Comparison of ENCODE assay signal across 18 cellular contexts in the genomic region with DNA sequence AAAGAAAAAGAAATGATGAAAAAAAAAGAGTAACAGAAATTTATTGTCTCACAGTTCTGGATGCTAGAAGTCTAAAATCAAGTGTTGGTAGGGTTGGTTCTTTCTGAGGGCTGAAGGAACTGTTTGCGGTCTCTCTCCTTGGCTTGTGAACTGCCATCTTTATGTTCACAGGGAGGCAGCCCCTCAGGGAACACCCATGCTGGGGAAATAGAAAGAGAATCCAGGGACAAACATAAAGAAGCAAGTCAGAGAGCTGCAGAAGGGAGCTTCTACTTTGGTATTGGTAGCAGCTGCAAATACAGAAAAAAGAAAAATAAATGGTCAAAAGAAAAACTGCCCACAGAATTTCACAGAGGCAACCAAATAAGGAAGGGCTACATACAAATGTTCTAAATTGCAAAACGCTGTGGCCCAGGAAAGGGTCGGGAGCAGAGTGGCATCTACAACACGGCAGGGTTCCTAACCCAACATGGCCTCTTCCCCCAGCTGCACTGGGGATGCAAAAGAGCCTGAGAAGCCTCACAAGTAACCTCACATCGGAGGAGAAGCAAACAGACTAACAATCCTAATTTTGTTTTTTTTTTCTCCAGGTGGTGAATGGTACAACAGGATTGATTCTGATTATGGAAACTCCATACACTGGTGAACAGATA. TPM values are rescaled to one million over a fixed set of nuclear protein-coding genes. Genes with fewer than 3 reads are reported as not detected.
DNase-seq lines count a peak whose midpoint lies in the region; ATAC-seq and TF ChIP-seq lines count a peak whose summit lies in the region.
"Had no signal": no experiment of that assay in that cellular context is flagged by ENCODE, and none has a peak within 500 bp of the region (broad histone marks: within the 10 kb centered on the region; RNA-seq: fewer than 3 reads in every experiment).

No MANE protein-coding gene starts in this region.

- CTCF ChIA-PET in WTC11 (lab: Charles Lee): interaction anchor here (1.0 kb wide), 2 partner anchors 119 to 138 kb away, joined by 3 to 4 read pairs; no protein-coding TSS in a partner anchor
- CTCF ChIA-PET in activated CD8-positive, alpha-beta T cell treated with anti-CD3 and anti-CD28 coated beads, Interleukin-2, amount 10 ng/mL, durations not matched to agents 7 days and 5 days (lab: Charles Lee): no interaction called here

- 0 out of 2 replicates have a peak, but pooled peaks cover 3% of the 10 kb centered on the region for H3K9me3 Mint-ChIP-seq in WTC11
- H3K9me3 Mint-ChIP-seq in activated CD8-positive, alpha-beta T cell treated with anti-CD3 and anti-CD28 coated beads, Interleukin-2, amount 10 ng/mL, durations not matched to agents 7 days and 5 days (ENCODE audit: insufficient read depth): no peaks in the 10 kb centered on the region
- H3K9me3 Mint-ChIP-seq: HFFc6 had no signal

- H3K4me3 ChIP-seq in iPS DF 6.9 (ENCODE audit: low read length): no peak overlapping the region
- H3K4me3 ChIP-seq in neuronal stem cell (ENCODE audit: low read length in 2 of 2): no peak overlapping the region
- H3K4me3 ChIP-seq: BLaER1, GM12878, GM23248 had no signal

- H3K4me1 ChIP-seq in iPS DF 6.9 (ENCODE audit: control insufficient read depth, insufficient read depth, low read length) (no peaks in the 10 kb centered on the region), neuronal stem cell (ENCODE audit: control insufficient read depth in 2 of 2, insufficient read depth in 1 of 2, low read depth in 1 of 2, low read length in 2 of 2) (no peaks in the 10 kb centered on the region)
- H3K4me1 ChIP-seq: BLaER1 had no signal

- H3K23ac ChIP-seq in neuronal stem cell (ENCODE audit: low read depth, low read length, poor library complexity): no peak overlapping the region

- DNase-seq in ELF-1 (ENCODE audit: low read depth, low spot score) (peak; percentile 14), WTC11 (ENCODE audit: low spot score) (peak; percentile 26), iPS DF 6.9 (ENCODE audit: low read depth, low spot score) (peak; percentile 29), neuronal stem cell (ENCODE audit: low spot score) (no peak), NCI-H2107 treated with DMSO at 0.1 percent for 48 hours (lab: John Stamatoyannopoulos, UW; ENCODE audit: unreplicated experiment) (no peak), T-helper 1 cell (no peak)
- DNase-seq in activated CD8-positive, alpha-beta T cell treated with anti-CD3 and anti-CD28 coated beads, Interleukin-2, amount 10 ng/mL, durations not matched to agents 7 days and 5 days: no peak
- DNase-seq: AML-193; Caco-2; CD8-positive, alpha-beta memory T cell; DND-41; GM23248; HCEC 1CT; HFFc6 had no signal

- peak overlapping the region; percentile 55 for H2AFZ ChIP-seq in neuronal stem cell (ENCODE audit: low read length)
- H2AFZ ChIP-seq: GM23248 had no signal

- H3K79me1 ChIP-seq in neuronal stem cell (ENCODE audit: low read depth, low read length): no peaks in the 10 kb centered on the region

- H3K14ac ChIP-seq in neuronal stem cell (ENCODE audit: low read length): no peak overlapping the region

- H3K27ac Mint-ChIP-seq in WTC11: peak overlapping the region; percentile 39
- no peak overlapping the region for H3K27ac Mint-ChIP-seq in activated CD8-positive, alpha-beta T cell treated with anti-CD3 and anti-CD28 coated beads, Interleukin-2, amount 10 ng/mL, durations not matched to agents 7 days and 5 days
- H3K27ac Mint-ChIP-seq: CD8-positive, alpha-beta memory T cell; HFFc6 had no signal

- H2BK15ac ChIP-seq in neuronal stem cell (ENCODE audit: low read length): no peak overlapping the region

- no peak overlapping the region for H2BK120ac ChIP-seq in neuronal stem cell (ENCODE audit: low read depth, low read length)

- no peaks in the 10 kb centered on the region for H3K27me3 Mint-ChIP-seq in WTC11 (ENCODE audit: low read depth)
- peaks cover 8% of the 10 kb centered on the region for H3K27me3 Mint-ChIP-seq in activated CD8-positive, alpha-beta T cell treated with anti-CD3 and anti-CD28 coated beads, Interleukin-2, amount 10 ng/mL, durations not matched to agents 7 days and 5 days (ENCODE audit: low read depth)

- no peak overlapping the region for H4K8ac ChIP-seq in neuronal stem cell (ENCODE audit: low read depth, low read length)

- H3K4ac ChIP-seq in neuronal stem cell (ENCODE audit: low read length): no peak overlapping the region

- no peak overlapping the region for H3K9ac ChIP-seq in neuronal stem cell (ENCODE audit: low read depth, low read length, poor library complexity)
- H3K9ac ChIP-seq: BLaER1, GM23248 had no signal

- ATAC-seq in WTC11: peak; percentile 91
- ATAC-seq in activated CD8-positive, alpha-beta T cell treated with anti-CD3 and anti-CD28 coated beads, Interleukin-2, amount 10 ng/mL, durations not matched to agents 7 days and 5 days: no peak
- ATAC-seq: GM12878, HepG2 had no signal

- no peaks in the 10 kb centered on the region for H3K36me3 Mint-ChIP-seq in WTC11
- H3K36me3 Mint-ChIP-seq in activated CD8-positive, alpha-beta T cell treated with anti-CD3 and anti-CD28 coated beads, Interleukin-2, amount 10 ng/mL, durations not matched to agents 7 days and 5 days (ENCODE audit: low read depth): no peaks in the 10 kb centered on the region
- H3K36me3 Mint-ChIP-seq: CD8-positive, alpha-beta memory T cell had no signal

- H4K91ac ChIP-seq in neuronal stem cell (ENCODE audit: low read depth, low read length, poor library complexity): no peak overlapping the region

- H3K27me3 ChIP-seq in iPS DF 6.9 (ENCODE audit: control insufficient read depth, insufficient read depth, low read length) (no peaks in the 10 kb centered on the region), neuronal stem cell (ENCODE audit: control insufficient read depth in 3 of 3, insufficient read depth in 3 of 3, low read depth in 1 of 3, low read length in 3 of 3) (no peaks in the 10 kb centered on the region)
- H3K27me3 ChIP-seq: BLaER1 had no signal

- no peak overlapping the region for H3K4me2 ChIP-seq in neuronal stem cell (ENCODE audit: insufficient read depth, low read length, poor library complexity, severe bottlenecking)
- H3K4me2 ChIP-seq: BLaER1 had no signal

- no CpG with 5 or more reads among the region's 5 CpGs for WGBS in iPS DF 6.9 (ENCODE audit: insufficient coverage, insufficient read length)
- no CpG with 5 or more reads among the region's 5 CpGs for WGBS in neuronal stem cell (ENCODE audit: extremely low coverage in 2 of 2, insufficient read length in 2 of 2, insufficient replicate concordance in 1 of 2), 2 donors

- H3K9me3 ChIP-seq in iPS DF 6.9 (ENCODE audit: control insufficient read depth, insufficient read depth, low read length): no peaks in the 10 kb centered on the region
- H3K9me3 ChIP-seq in neuronal stem cell (replicated peaks in 1 of 2; ENCODE audit: control insufficient read depth in 2 of 2, insufficient read depth in 1 of 2, low read depth in 1 of 2, low read length in 2 of 2): no peaks in the 10 kb centered on the region
- H3K9me3 ChIP-seq: BLaER1, Caco-2 had no signal

- H3K4me1 Mint-ChIP-seq in WTC11: peaks cover 35% of the 10 kb centered on the region
- no peaks in the 10 kb centered on the region for H3K4me1 Mint-ChIP-seq in activated CD8-positive, alpha-beta T cell treated with anti-CD3 and anti-CD28 coated beads, Interleukin-2, amount 10 ng/mL, durations not matched to agents 7 days and 5 days (ENCODE audit: low read depth)
- H3K4me1 Mint-ChIP-seq: CD8-positive, alpha-beta memory T cell had no signal

- no peak overlapping the region for H2BK5ac ChIP-seq in neuronal stem cell (ENCODE audit: low read length)

- H3K27ac ChIP-seq in iPS DF 6.9 (ENCODE audit: low read length) (no peak overlapping the region), neuronal stem cell (replicated peaks; ENCODE audit: low read length) (no peak overlapping the region)
- H3K27ac ChIP-seq: 22Rv1, BLaER1, GM23248 had no signal

- no peak overlapping the region for H3K4me3 Mint-ChIP-seq in WTC11
- no peak overlapping the region for H3K4me3 Mint-ChIP-seq in activated CD8-positive, alpha-beta T cell treated with anti-CD3 and anti-CD28 coated beads, Interleukin-2, amount 10 ng/mL, durations not matched to agents 7 days and 5 days
- H3K4me3 Mint-ChIP-seq: CD8-positive, alpha-beta memory T cell; HFFc6 had no signal

- H3K36me3 ChIP-seq in iPS DF 6.9 (ENCODE audit: control insufficient read depth, insufficient read depth, low read length) (no peaks in the 10 kb centered on the region), neuronal stem cell (replicated peaks in 1 of 2; ENCODE audit: control insufficient read depth in 2 of 2, insufficient read depth in 2 of 2, low read length in 2 of 2) (no peaks in the 10 kb centered on the region)
- H3K36me3 ChIP-seq: BLaER1 had no signal

- POLR2A ChIA-PET in WTC11 (lab: Charles Lee): interaction anchor here (1.0 kb wide), 1 partner anchor 107 kb away, joined by 3 read pairs; the partner anchor contains the start of gene DEPDC1B
- POLR2A ChIA-PET in activated CD8-positive, alpha-beta T cell treated with anti-CD3 and anti-CD28 coated beads, Interleukin-2, amount 10 ng/mL, durations not matched to agents 7 days and 5 days (lab: Charles Lee): no interaction called here

- H2BK12ac ChIP-seq in neuronal stem cell (ENCODE audit: low read length): no peak overlapping the region

- H2AK5ac ChIP-seq in neuronal stem cell (ENCODE audit: low read depth, low read length): no peak overlapping the region

- no peak overlapping the region for H3K18ac ChIP-seq in neuronal stem cell (ENCODE audit: low read length)

- TF ChIP-seq CTCF in WTC11 (IDR thresholded peaks at IDR 0.05): no peak

TF ChIP-seq in WTC11, 78 proteins besides CTCF, POLR2A, EP300 and RAD21 (continues in another document):
- TF ChIP-seq ATF6 (CRISPR knock-in tag; IDR thresholded peaks at IDR 0.05): no peak

RNA-seq across cellular contexts. Expression of gene ELOVL7, which starts 37.4 kb away (rescaled TPM):
- 7.1 to 8.5 TPM (median 7.8 TPM) in 3 replicates for total RNA-seq in WTC11 (2021)
- 1.7 TPM for polyA plus RNA-seq in neuronal stem cell (2013, experiment 1 of 2)
- polyA plus RNA-seq in neuronal stem cell (2013, experiment 2 of 2): 1.8 TPM
- under 1 TPM; 0.26 to 0.34 TPM for total RNA-seq in activated CD8-positive, alpha-beta T cell treated with anti-CD3 and anti-CD28 coated beads, Interleukin-2, amount 10 ng/mL, durations not matched to agents 7 days and 5 days
- total RNA-seq: GM23248 had no signal
- polyA plus RNA-seq: CD8-positive, alpha-beta memory T cell; GM23248 had no signal

Comparison
In these comparisons a context has a peak if more than half of its experiments do, and no peak if none do; other contexts are left out.
1. DNase-seq: peak in ELF-1 (single experiment), WTC11 (single experiment) and iPS DF 6.9 (single experiment); none in neuronal stem cell (single experiment), activated CD8-positive, alpha-beta T cell treated with anti-CD3 and anti-CD28 coated beads, Interleukin-2, amount 10 ng/mL, durations not matched to agents 7 days and 5 days (single experiment), NCI-H2107 treated with DMSO at 0.1 percent for 48 hours (single experiment) and T-helper 1 cell (0 of 5).